In genomic region chr5:69494481-69494880, GRCh38 we compare ENCODE assay signal across 12 cellular contexts. TPM values are rescaled to one million over a fixed set of nuclear protein-coding genes. Genes with fewer than 3 reads are reported as not detected.
DNase-seq lines count a peak whose midpoint lies in the region; ATAC-seq and TF ChIP-seq lines count a peak whose summit lies in the region.
"Had no signal": no experiment of that assay in that cellular context is flagged by ENCODE, and none has a peak within 500 bp of the region (broad histone marks: within the 10 kb centered on the region; RNA-seq: fewer than 3 reads in every experiment).

No MANE protein-coding gene starts in this region.

- peaks cover 23% of the 10 kb centered on the region for H3K4me1 Mint-ChIP-seq in CD14-positive monocyte
- peaks cover 0 to 13% (median 8%) of the 10 kb centered on the region in 7 donors for H3K4me1 Mint-ChIP-seq in naive thymus-derived CD4-positive, alpha-beta T cell

- H2AFZ ChIP-seq in HCT116 (ENCODE audit: low read depth, low read length, poor library complexity, severe bottlenecking): no peak overlapping the region

- peak overlapping the region; percentile 86 to 94 for H3K4me3 Mint-ChIP-seq in CD14-positive monocyte
- peak overlapping the region in 7 of 10 donors; percentile 5 to 81 (median 72) for H3K4me3 Mint-ChIP-seq in naive thymus-derived CD4-positive, alpha-beta T cell

- H3K27me3 ChIP-seq in HCT116 (ENCODE audit: insufficient read depth, low read length) (no peaks in the 10 kb centered on the region), breast epithelium (no peaks in the 10 kb centered on the region)
- H3K27me3 ChIP-seq in naive thymus-derived CD4-positive, alpha-beta T cell (ENCODE audit: control insufficient read depth in 2 of 2, insufficient read depth in 2 of 2, low read length in 2 of 2): peaks cover 0 to 5% of the 10 kb centered on the region in 2 donors

- peak overlapping the region; percentile 91 for H3K9ac ChIP-seq in HCT116 (ENCODE audit: low read length)

- ATAC-seq in HCT116: no peak
- ATAC-seq in naive thymus-derived CD4-positive, alpha-beta T cell: no peak

- H3K27ac ChIP-seq in HCT116 (ENCODE audit: low read depth, low read length): peak overlapping the region; percentile 90; the same call in 1 of the 2 replicates
- peak overlapping the region in 1 of 2 donors; percentile 94 for H3K27ac ChIP-seq in breast epithelium
- H3K27ac ChIP-seq in naive thymus-derived CD4-positive, alpha-beta T cell (ENCODE audit: low read depth, low read length): no peak overlapping the region

- no peak for TF ChIP-seq RAD21 in HCT116 (IDR thresholded peaks at IDR 0.05; ENCODE audit: low read depth)

- H3K79me2 ChIP-seq in HCT116 (ENCODE audit: insufficient read depth, low read length): peaks cover 68% of the 10 kb centered on the region

- peaks cover 23 to 38% (median 28%) of the 10 kb centered on the region in 3 donors for H3K27me3 Mint-ChIP-seq in CD14-positive monocyte (ENCODE audit: low read depth in 3 of 3)
- H3K27me3 Mint-ChIP-seq in naive thymus-derived CD4-positive, alpha-beta T cell: peaks cover 30 to 66% (median 53%) of the 10 kb centered on the region in 5 donors

- peak overlapping the region; percentile 97 for H3K4me2 ChIP-seq in HCT116 (ENCODE audit: low read length)

- H3K36me3 Mint-ChIP-seq in CD14-positive monocyte: peaks cover 0 to 5% of the 10 kb centered on the region in 2 donors
- H3K36me3 Mint-ChIP-seq in naive thymus-derived CD4-positive, alpha-beta T cell: no peaks in the 10 kb centered on the region
- H3K36me3 Mint-ChIP-seq: CD4-positive, CD25-positive, alpha-beta regulatory T cell had no signal

- H3K36me3 ChIP-seq in HCT116 (ENCODE audit: control insufficient read depth in 1 of 2, insufficient read depth in 2 of 2, low read length in 2 of 2) (no peaks in the 10 kb centered on the region), breast epithelium (no peaks in the 10 kb centered on the region)
- H3K36me3 ChIP-seq in naive thymus-derived CD4-positive, alpha-beta T cell (ENCODE audit: control insufficient read depth in 2 of 3, insufficient read depth in 3 of 3, low read length in 3 of 3): no peaks in the 10 kb centered on the region

- TF ChIP-seq CTCF in CD14-positive monocyte (IDR thresholded peaks at IDR 0.05): no peak
- no peak for TF ChIP-seq CTCF in HCT116 (IDR thresholded peaks at IDR 0.05 in 2 of 3, conservative IDR thresholded peaks at IDR 0.05 in 1 of 3; ENCODE audit: borderline replicate concordance in 1 of 3, insufficient read depth in 1 of 3, low read depth in 2 of 3, low read length in 2 of 3)
- no peak for TF ChIP-seq CTCF in breast epithelium (IDR thresholded peaks at IDR 0.05)

- no TSS peak for BruUV-seq in HCT116 (replicated peaks; lab: Mats Ljungman, UMichigan)

- no peak for TF ChIP-seq POLR2A in HCT116 (IDR thresholded peaks at IDR 0.05; ENCODE audit: borderline replicate concordance, extremely low read depth, insufficient read depth, insufficient read length)
- TF ChIP-seq POLR2A in breast epithelium (IDR thresholded peaks at IDR 0.05): no peak

- intact Hi-C loops in CD14-positive monocyte (cut with micrococcal nuclease) (no loop called here), HCT116 (cut with micrococcal nuclease) (no loop called here), breast epithelium (cut with DNase I; ENCODE audit: low total_unique reads) (no loop called here)
- intact Hi-C loops in naive thymus-derived CD4-positive, alpha-beta T cell (cut with micrococcal nuclease): no loop called here

- H3K9me3 ChIP-seq in HCT116 (ENCODE audit: control insufficient read depth in 1 of 2, insufficient read depth in 1 of 2, low read depth in 1 of 2, low read length in 2 of 2) (no peaks in the 10 kb centered on the region), breast epithelium (no peaks in the 10 kb centered on the region)
- H3K9me3 ChIP-seq in naive thymus-derived CD4-positive, alpha-beta T cell (ENCODE audit: control insufficient read depth in 2 of 3, low read length in 3 of 3): no peaks in the 10 kb centered on the region

- CTCF ChIA-PET in HCT116 (lab: Charles Lee): no interaction called here
- CTCF ChIA-PET in naive thymus-derived CD4-positive, alpha-beta T cell (lab: Charles Lee): no interaction called here

- H3K4me3 ChIP-seq in HCT116 (replicated peaks in 1 of 2; ENCODE audit: low read depth in 1 of 2, low read length in 2 of 2) (peak overlapping the region; percentile 84 to 86), breast epithelium (peak overlapping the region in 2 of 3 donors; percentile 78 to 94)
- no peak overlapping the region for H3K4me3 ChIP-seq in naive thymus-derived CD4-positive, alpha-beta T cell (ENCODE audit: low read length)

- POLR2A ChIA-PET in HCT116 (lab: Charles Lee): no interaction called here
- POLR2A ChIA-PET in naive thymus-derived CD4-positive, alpha-beta T cell (lab: Charles Lee): no interaction called here

- H4K20me1 ChIP-seq in HCT116 (ENCODE audit: insufficient read depth): no peaks in the 10 kb centered on the region

- RAD21 ChIA-PET in HCT116 (lab: Charles Lee; ENCODE audit: low non-redundant PET in 1 of 2, low total read pairs in 2 of 2, uncharacterized antibody in 2 of 2, unreplicated experiment in 2 of 2): no interaction called here

- H3K4me1 ChIP-seq in HCT116 (ENCODE audit: control insufficient read depth in 1 of 2, insufficient read depth in 2 of 2, low read length in 2 of 2): peaks cover 20 to 56% of the 10 kb centered on the region in 2 experiments
- no peaks in the 10 kb centered on the region for H3K4me1 ChIP-seq in breast epithelium
- no peaks in the 10 kb centered on the region for H3K4me1 ChIP-seq in naive thymus-derived CD4-positive, alpha-beta T cell (ENCODE audit: control insufficient read depth in 2 of 2, insufficient read depth in 2 of 2, low read length in 2 of 2)

- no peak overlapping the region for H3K27ac Mint-ChIP-seq in CD14-positive monocyte
- no peak overlapping the region for H3K27ac Mint-ChIP-seq in naive thymus-derived CD4-positive, alpha-beta T cell
- H3K27ac Mint-ChIP-seq: CD4-positive, CD25-positive, alpha-beta regulatory T cell had no signal

- no peaks in the 10 kb centered on the region for H3K9me2 ChIP-seq in HCT116 (ENCODE audit: insufficient read depth)

- peaks cover 0 to 6% (median under 1%) of the 10 kb centered on the region in 7 donors for H3K9me3 Mint-ChIP-seq in CD14-positive monocyte
- H3K9me3 Mint-ChIP-seq in naive thymus-derived CD4-positive, alpha-beta T cell: no peaks in the 10 kb centered on the region
- H3K9me3 Mint-ChIP-seq: CD4-positive, CD25-positive, alpha-beta regulatory T cell had no signal

- DNase-seq in CD14-positive monocyte (ENCODE audit: low spot score) (no peak), HCT116 (ENCODE audit: low read depth, low spot score) (no peak), breast epithelium (ENCODE audit: low spot score in 2 of 2) (no peak), NCI-H524 treated with DMSO at 0.1 percent for 48 hours (lab: John Stamatoyannopoulos, UW) (no peak), occipital lobe (lab: John Stamatoyannopoulos, UW) (no peak), NCI-H1417 (lab: John Stamatoyannopoulos, UW) (no peak), iPS-NIHi7 (ENCODE audit: extremely low spot score) (no peak)
- DNase-seq in naive thymus-derived CD4-positive, alpha-beta T cell: no peak
- DNase-seq: CD4-positive, CD25-positive, alpha-beta regulatory T cell; HCEC 1CT; NCI-H226; small intestine had no signal

TF ChIP-seq in HCT116, 20 proteins besides CTCF, POLR2A, EP300 and RAD21:
- no peak for TF ChIP-seq SP1 (IDR thresholded peaks at IDR 0.05; ENCODE audit: low read depth)
- no peak for TF ChIP-seq EZH2 (IDR thresholded peaks at IDR 0.05)

RNA-seq across cellular contexts. Expression of gene OCLN, which starts 1.9 kb away (rescaled TPM):
- polyA plus RNA-seq in CD14-positive monocyte: under 1 TPM in 1 of 2 donors, not detected in 1; 0.03 TPM
- total RNA-seq in HCT116 (2021; ENCODE audit: unreplicated experiment) (56.7 TPM), breast epithelium (10 to 100 TPM in 2 of 3 donors, under 1 TPM in 1; 0.48 to 85.6 (median 35.7) TPM), occipital lobe (3.6 TPM)
- 25.5 and 26.2 TPM in 2 replicates for polyA plus RNA-seq in HCT116 (2012)
- 1 to 10 TPM in 4 of 5 experiments, under 1 TPM in 1; 0.44 to 8.5 (median 6.2) TPM for total RNA-seq in naive thymus-derived CD4-positive, alpha-beta T cell
- polyA plus RNA-seq in naive thymus-derived CD4-positive, alpha-beta T cell: under 1 TPM; 0.07 to 0.12 TPM
